ENCODE assay signal across 8 cellular contexts in genomic region chr11:126440792-126441514, GRCh38.
DNase-seq lines count a peak whose midpoint lies in the region; ATAC-seq, FAIRE-seq and TF ChIP-seq lines count a peak whose summit lies in the region.

No MANE protein-coding gene starts in this region.

- FAIRE-seq in kidney (lab: Jason Lieb, UNC): no peak

- peak; percentile 95 for TF ChIP-seq CTCF in WTC11 (IDR thresholded peaks at IDR 0.05)
- TF ChIP-seq CTCF in cardiac fibroblast (IDR thresholded peaks at IDR 0.05; ENCODE audit: low read depth, low read length): peak; percentile 84
- TF ChIP-seq CTCF in kidney (IDR thresholded peaks at IDR 0.05; ENCODE audit: borderline replicate concordance, extremely low read depth, insufficient read depth): peak; percentile 95

- intact Hi-C loops in kidney (cut with DNase I): loop anchor here (10.0 kb wide), 3 partner anchors 64 to 904 kb away; no protein-coding TSS in a partner anchor

- peaks cover 31% of the 10 kb centered on the region for H3K4me1 Mint-ChIP-seq in WTC11

- no peak overlapping the region for H3K9ac ChIP-seq in kidney (ENCODE audit: low read length in 2 of 2)

- H3K36me3 Mint-ChIP-seq in WTC11: no peaks in the 10 kb centered on the region

- H3K27me3 Mint-ChIP-seq in WTC11 (ENCODE audit: low read depth): no peaks in the 10 kb centered on the region; the same call in 1 of the 2 replicates

- H3K4me1 ChIP-seq in kidney (ENCODE audit: control insufficient read depth in 1 of 2, insufficient read depth in 1 of 2, low read depth in 1 of 2, low read length in 2 of 2): peaks cover 0 to 3% of the 10 kb centered on the region in 2 donors

- no peaks in the 10 kb centered on the region for H3K36me3 ChIP-seq in kidney (ENCODE audit: control insufficient read depth in 1 of 2, insufficient read depth in 2 of 2, low read length in 2 of 2)

- no peak overlapping the region for H3K4me3 ChIP-seq in cardiac fibroblast (replicated peaks in 1 of 2; ENCODE audit: low read depth in 2 of 2, low read length in 2 of 2)
- H3K4me3 ChIP-seq in kidney (ENCODE audit: low read length in 2 of 2): peak overlapping the region in 1 of 2 donors; percentile 14

- CTCF ChIA-PET in WTC11 (lab: Charles Lee): interaction anchor here (0.6 to 11.2 kb wide), 39 partner anchors 9 to 633 kb away, joined by 3 to 147 read pairs (median 6); partner anchors contain the start of genes DCPS and ST3GAL4

- H3K27ac ChIP-seq in kidney (ENCODE audit: low read depth in 2 of 2, low read length in 2 of 2): no peak overlapping the region

- peak; percentile 78 for DNase-seq in NCI-H2227 treated with DMSO at 0.1 percent for 48 hours (lab: John Stamatoyannopoulos, UW)
- DNase-seq in WTC11 (ENCODE audit: low spot score): peak; percentile 95
- peak; percentile 74 to 82 for DNase-seq in cardiac fibroblast (ENCODE audit: low read depth in 2 of 2)
- peak; percentile 90 for DNase-seq in kidney
- DNase-seq in stimulated activated CD4-positive, alpha-beta T cell treated with anti-CD3 and anti-CD28 coated beads, Interleukin-1b, Interleukin-23, amount 100 ng/mL, for 1 hour (ENCODE audit: low read depth in 2 of 2): peak; percentile 42 to 56

- POLR2A ChIA-PET in WTC11 (lab: Charles Lee): interaction anchor here (0.6 kb wide), 1 partner anchor 142 kb away, joined by 3 read pairs; no protein-coding TSS in a partner anchor

- peak overlapping the region; percentile 42 for H3K4me3 Mint-ChIP-seq in WTC11

- ATAC-seq in GM18502 (IDR thresholded peaks at IDR 0.05; ENCODE audit: poor library complexity, unreplicated experiment) (peak; percentile 77), HG03103 (IDR thresholded peaks at IDR 0.05; ENCODE audit: low read depth, unreplicated experiment) (peak; percentile 71), WTC11 (peak; percentile 85), GM18520 (IDR thresholded peaks at IDR 0.05; ENCODE audit: unreplicated experiment) (no peak)

- H3K27ac Mint-ChIP-seq in WTC11: no peak overlapping the region

- no peaks in the 10 kb centered on the region for H3K9me3 Mint-ChIP-seq in WTC11

- H3K9me3 ChIP-seq in kidney (ENCODE audit: control insufficient read depth in 1 of 2, low read length in 2 of 2): no peaks in the 10 kb centered on the region

TF ChIP-seq in WTC11, 78 proteins besides CTCF, POLR2A, EP300 and RAD21 (continues in another document):
- TF ChIP-seq SP1 (CRISPR knock-in tag; conservative IDR thresholded peaks at IDR 0.05) (no peak), ATF3 (CRISPR knock-in tag; conservative IDR thresholded peaks at IDR 0.05) (no peak), FOXP1 (CRISPR knock-in tag; IDR thresholded peaks at IDR 0.05; ENCODE audit: borderline replicate concordance) (no peak), PREB (CRISPR knock-in tag; IDR thresholded peaks at IDR 0.05; ENCODE audit: borderline replicate concordance) (no peak), E2F5 (CRISPR knock-in tag; IDR thresholded peaks at IDR 0.05) (no peak), NFE2L1 (CRISPR knock-in tag; IDR thresholded peaks at IDR 0.05) (no peak; the same call in 1 of the 2 replicates), HMGA2 (CRISPR knock-in tag; IDR thresholded peaks at IDR 0.05) (no peak), ARID4B (CRISPR knock-in tag; IDR thresholded peaks at IDR 0.05; ENCODE audit: borderline replicate concordance) (no peak; the same call in 1 of the 2 replicates), GRHL2 (CRISPR knock-in tag; IDR thresholded peaks at IDR 0.05; ENCODE audit: insufficient replicate concordance, severe bottlenecking) (no peak), USF1 (CRISPR knock-in tag; IDR thresholded peaks at IDR 0.05) (no peak), SMAD4 (CRISPR knock-in tag; IDR thresholded peaks at IDR 0.05) (no peak), ATF1 (CRISPR knock-in tag; IDR thresholded peaks at IDR 0.05) (no peak), GABPB1 (CRISPR knock-in tag; IDR thresholded peaks at IDR 0.05) (no peak), FOXK1 (CRISPR knock-in tag; IDR thresholded peaks at IDR 0.05) (0 out of 2 replicates have a peak, but pooled peaks have one; percentile 47), ATF2 (CRISPR knock-in tag; IDR thresholded peaks at IDR 0.05; ENCODE audit: borderline replicate concordance, low read depth) (no peak)
